ENCODE assay signal across 1 cellular context in the genomic region with DNA sequence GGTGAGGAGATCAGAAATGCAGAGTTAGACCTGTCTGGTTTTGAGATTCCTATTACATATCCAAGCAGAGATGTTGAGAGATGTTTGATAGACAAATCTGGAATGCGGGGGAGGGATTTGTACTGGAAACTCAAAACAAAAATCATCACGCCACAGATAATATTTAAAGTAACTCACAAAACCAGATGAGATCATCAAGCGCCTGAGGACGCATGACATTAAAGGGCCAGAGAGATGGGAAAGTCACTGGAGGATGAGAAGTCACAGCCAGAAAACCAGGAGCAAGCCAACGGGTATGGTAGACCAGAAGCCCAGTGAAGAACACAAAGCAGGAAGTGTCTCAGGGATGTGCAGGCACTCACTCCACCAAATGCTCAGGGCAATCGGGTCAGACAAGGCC.
TF ChIP-seq lines count a peak whose summit lies in the region.

No MANE protein-coding gene starts in this region.

TF ChIP-seq in SK-N-SH, 30 proteins besides CTCF, POLR2A, EP300 and RAD21 (continued from another document):
- TF ChIP-seq EZH2phosphoT487 (IDR thresholded peaks at IDR 0.05; ENCODE audit: borderline replicate concordance, low read depth) (no peak), NRF1 (IDR thresholded peaks at IDR 0.05; ENCODE audit: low read depth, low read length) (no peak), TAF1 (IDR thresholded peaks at IDR 0.05; ENCODE audit: borderline replicate concordance, low read depth, low read length) (no peak), NFIC (IDR thresholded peaks at IDR 0.05; ENCODE audit: borderline replicate concordance) (no peak), FOXJ3 (CRISPR knock-in tag; IDR thresholded peaks at IDR 0.05) (no peak)
- TF ChIP-seq, protein P1, sequence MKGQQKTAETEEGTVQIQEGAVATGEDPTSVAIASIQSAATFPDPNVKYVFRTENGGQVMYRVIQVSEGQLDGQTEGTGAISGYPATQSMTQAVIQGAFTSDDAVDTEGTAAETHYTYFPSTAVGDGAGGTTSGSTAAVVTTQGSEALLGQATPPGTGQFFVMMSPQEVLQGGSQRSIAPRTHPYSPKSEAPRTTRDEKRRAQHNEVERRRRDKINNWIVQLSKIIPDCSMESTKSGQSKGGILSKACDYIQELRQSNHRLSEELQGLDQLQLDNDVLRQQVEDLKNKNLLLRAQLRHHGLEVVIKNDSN (IDR thresholded peaks at IDR 0.05; ENCODE audit: borderline replicate concordance, low read depth): no peak
TF ChIP-seq in SK-N-SH: peak in this region for 0.
